ENCODE assay signal across 1 cellular context in the genomic region with DNA sequence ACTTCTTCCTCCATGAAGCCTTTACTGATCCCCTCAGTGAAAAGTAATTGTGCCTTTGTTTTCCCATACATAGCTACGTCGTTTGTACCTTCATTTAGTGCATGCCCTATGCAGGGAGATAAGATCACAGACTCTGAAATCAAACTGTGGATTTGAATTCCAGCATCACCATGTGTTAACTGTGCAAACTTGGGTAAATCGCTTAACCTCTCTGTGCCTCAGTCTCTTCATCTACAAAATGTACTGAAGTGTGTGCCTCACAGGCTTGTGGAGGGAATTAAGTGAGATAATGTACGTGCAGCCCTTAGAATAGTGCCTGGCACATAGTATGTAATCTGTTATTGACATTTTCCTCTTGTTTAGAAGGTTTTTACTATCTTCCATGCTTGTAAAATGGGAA.
TF ChIP-seq lines count a peak whose summit lies in the region.

No MANE protein-coding gene starts in this region.

TF ChIP-seq in GM23338, 12 proteins besides CTCF, POLR2A, EP300 and RAD21 (continued from another document):
- TF ChIP-seq, protein P1, sequence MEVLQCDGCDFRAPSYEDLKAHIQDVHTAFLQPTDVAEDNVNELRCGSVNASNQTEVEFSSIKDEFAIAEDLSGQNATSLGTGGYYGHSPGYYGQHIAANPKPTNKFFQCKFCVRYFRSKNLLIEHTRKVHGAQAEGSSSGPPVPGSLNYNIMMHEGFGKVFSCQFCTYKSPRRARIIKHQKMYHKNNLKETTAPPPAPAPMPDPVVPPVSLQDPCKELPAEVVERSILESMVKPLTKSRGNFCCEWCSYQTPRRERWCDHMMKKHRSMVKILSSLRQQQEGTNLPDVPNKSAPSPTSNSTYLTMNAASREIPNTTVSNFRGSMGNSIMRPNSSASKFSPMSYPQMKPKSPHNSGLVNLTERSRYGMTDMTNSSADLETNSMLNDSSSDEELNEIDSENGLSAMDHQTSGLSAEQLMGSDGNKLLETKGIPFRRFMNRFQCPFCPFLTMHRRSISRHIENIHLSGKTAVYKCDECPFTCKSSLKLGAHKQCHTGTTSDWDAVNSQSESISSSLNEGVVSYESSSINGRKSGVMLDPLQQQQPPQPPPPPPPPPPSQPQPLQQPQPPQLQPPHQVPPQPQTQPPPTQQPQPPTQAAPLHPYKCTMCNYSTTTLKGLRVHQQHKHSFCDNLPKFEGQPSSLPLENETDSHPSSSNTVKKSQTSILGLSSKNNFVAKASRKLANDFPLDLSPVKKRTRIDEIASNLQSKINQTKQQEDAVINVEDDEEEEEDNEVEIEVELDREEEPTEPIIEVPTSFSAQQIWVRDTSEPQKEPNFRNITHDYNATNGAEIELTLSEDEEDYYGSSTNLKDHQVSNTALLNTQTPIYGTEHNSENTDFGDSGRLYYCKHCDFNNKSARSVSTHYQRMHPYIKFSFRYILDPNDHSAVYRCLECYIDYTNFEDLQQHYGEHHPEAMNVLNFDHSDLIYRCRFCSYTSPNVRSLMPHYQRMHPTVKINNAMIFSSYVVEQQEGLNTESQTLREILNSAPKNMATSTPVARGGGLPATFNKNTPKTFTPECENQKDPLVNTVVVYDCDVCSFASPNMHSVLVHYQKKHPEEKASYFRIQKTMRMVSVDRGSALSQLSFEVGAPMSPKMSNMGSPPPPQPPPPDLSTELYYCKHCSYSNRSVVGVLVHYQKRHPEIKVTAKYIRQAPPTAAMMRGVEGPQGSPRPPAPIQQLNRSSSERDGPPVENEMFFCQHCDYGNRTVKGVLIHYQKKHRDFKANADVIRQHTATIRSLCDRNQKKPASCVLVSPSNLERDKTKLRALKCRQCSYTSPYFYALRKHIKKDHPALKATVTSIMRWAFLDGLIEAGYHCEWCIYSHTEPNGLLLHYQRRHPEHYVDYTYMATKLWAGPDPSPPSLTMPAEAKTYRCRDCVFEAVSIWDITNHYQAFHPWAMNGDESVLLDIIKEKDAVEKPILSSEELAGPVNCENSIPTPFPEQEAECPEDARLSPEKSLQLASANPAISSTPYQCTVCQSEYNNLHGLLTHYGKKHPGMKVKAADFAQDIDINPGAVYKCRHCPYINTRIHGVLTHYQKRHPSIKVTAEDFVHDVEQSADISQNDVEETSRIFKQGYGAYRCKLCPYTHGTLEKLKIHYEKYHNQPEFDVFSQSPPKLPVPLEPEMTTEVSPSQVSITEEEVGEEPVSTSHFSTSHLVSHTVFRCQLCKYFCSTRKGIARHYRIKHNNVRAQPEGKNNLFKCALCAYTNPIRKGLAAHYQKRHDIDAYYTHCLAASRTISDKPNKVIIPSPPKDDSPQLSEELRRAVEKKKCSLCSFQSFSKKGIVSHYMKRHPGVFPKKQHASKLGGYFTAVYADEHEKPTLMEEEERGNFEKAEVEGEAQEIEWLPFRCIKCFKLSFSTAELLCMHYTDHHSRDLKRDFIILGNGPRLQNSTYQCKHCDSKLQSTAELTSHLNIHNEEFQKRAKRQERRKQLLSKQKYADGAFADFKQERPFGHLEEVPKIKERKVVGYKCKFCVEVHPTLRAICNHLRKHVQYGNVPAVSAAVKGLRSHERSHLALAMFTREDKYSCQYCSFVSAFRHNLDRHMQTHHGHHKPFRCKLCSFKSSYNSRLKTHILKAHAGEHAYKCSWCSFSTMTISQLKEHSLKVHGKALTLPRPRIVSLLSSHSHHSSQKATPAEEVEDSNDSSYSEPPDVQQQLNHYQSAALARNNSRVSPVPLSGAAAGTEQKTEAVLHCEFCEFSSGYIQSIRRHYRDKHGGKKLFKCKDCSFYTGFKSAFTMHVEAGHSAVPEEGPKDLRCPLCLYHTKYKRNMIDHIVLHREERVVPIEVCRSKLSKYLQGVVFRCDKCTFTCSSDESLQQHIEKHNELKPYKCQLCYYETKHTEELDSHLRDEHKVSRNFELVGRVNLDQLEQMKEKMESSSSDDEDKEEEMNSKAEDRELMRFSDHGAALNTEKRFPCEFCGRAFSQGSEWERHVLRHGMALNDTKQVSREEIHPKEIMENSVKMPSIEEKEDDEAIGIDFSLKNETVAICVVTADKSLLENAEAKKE (CRISPR knock-in tag; IDR thresholded peaks at IDR 0.05): no peak
